ENCODE assay signal across 8 cellular contexts in the genomic region with DNA sequence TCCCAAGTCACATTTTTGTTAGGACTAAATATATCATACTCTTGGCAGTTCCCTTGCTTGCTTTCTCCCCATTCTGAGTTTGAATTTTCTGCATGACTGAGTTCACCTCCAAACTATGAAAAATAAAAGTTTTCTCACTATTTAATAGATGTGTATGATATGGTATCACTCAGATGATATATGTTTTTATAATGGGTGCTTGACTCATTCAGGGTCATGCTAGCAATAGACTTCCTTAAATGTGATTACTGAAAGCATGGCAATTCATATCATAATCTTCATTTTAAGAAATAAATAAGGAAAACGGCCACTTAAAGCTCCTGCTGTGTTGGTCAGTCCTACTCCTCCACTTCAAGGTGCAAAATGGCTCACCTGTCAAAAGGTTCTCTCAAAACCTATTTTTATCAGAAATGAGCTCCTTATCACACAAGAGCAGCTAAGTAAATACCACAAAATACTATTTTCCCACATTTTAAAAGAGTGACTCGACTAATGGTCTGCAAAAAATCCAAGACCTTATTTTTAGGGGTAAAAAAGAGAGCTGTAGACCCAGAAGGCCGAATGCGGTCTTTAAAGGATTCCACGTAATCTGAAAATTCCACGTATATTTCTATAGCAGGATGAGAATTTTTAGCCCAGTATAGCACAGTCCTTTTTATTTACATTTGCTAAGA. TPM values are rescaled to one million over a fixed set of nuclear protein-coding genes. Genes with fewer than 3 reads are reported as not detected.
DNase-seq lines count a peak whose midpoint lies in the region; ATAC-seq, FAIRE-seq and TF ChIP-seq lines count a peak whose summit lies in the region.

No MANE protein-coding gene starts in this region.

- FAIRE-seq in GM12892 (lab: Jason Lieb, UNC), result no peak

- H3K4me1 ChIP-seq in GM23248 (ENCODE audit: insufficient read depth) (peaks cover 22% of the 10 kb centered on the region), PC-9 (replicated peaks; ENCODE audit: insufficient read depth) (peaks cover 34% of the 10 kb centered on the region), sigmoid colon (peaks cover 0 to 25% (median 13%) of the 10 kb centered on the region in 4 donors)

- H2AFZ ChIP-seq in GM23248, result peak overlapping the region; percentile 97
- H2AFZ ChIP-seq in PC-9, result peak overlapping the region; percentile 93; the same call in 1 of the 2 replicates

- H3K9ac ChIP-seq in GM23248, result peak overlapping the region; percentile 89

- H3K27ac ChIP-seq in GM23248 (peak overlapping the region; percentile 88), PC-9 (peak overlapping the region; percentile 74), sigmoid colon (peak overlapping the region; percentile 85 to 96 (median 93))

- H3K79me2 ChIP-seq in GM23248 (ENCODE audit: insufficient read depth), result peaks cover 5% of the 10 kb centered on the region; the same call in 1 of the 2 replicates
- no peaks in the 10 kb centered on the region; the same call in 1 of the 2 replicates for H3K79me2 ChIP-seq in PC-9 (ENCODE audit: low read depth)

- peak overlapping the region; percentile 79 for H3K4me3 ChIP-seq in GM23248
- H3K4me3 ChIP-seq in PC-9, result peak overlapping the region; percentile 74
- peak overlapping the region; percentile 84 for H3K4me3 ChIP-seq in epithelial cell of proximal tubule (ENCODE audit: low read depth, low read length)
- H3K4me3 ChIP-seq in sigmoid colon, result peak overlapping the region; percentile 55 to 76 (median 66)

- no peak for TF ChIP-seq CTCF in PC-9 (conservative IDR thresholded peaks at IDR 0.05)
- TF ChIP-seq CTCF in epithelial cell of proximal tubule (conservative IDR thresholded peaks at IDR 0.05; ENCODE audit: low read depth, low read length), result no peak
- TF ChIP-seq CTCF in sigmoid colon (IDR thresholded peaks at IDR 0.05), result no peak
- no peak for TF ChIP-seq CTCF in GM13977 (IDR thresholded peaks at IDR 0.05; ENCODE audit: extremely low read depth, insufficient read depth, missing control alignments)

- H3F3A ChIP-seq in GM23248 (ENCODE audit: insufficient read depth) (peaks cover 25% of the 10 kb centered on the region; the same call in 1 of the 2 replicates), PC-9 (ENCODE audit: insufficient read depth, low read depth) (peaks cover 25% of the 10 kb centered on the region; the same call in 1 of the 2 replicates)

- in situ Hi-C loops in GM23248 (cut with MboI), result no loop called here
- in situ Hi-C loops in GM13977 (cut with MboI; ENCODE audit: low pct_unique_long_range_greater_than_20kb, low sequenced_read_pairs, unreplicated experiment), result no loop called here

- no TSS peak for BruUV-seq in PC-9 (replicated peaks; lab: Mats Ljungman, UMichigan)

- H3K4me2 ChIP-seq in GM23248 (ENCODE audit: unreplicated experiment) (peak overlapping the region; percentile 84), PC-9 (peak overlapping the region; percentile 93)

- no peak for TF ChIP-seq EP300 in sigmoid colon (IDR thresholded peaks at IDR 0.05)

- ATAC-seq in GM21423 (IDR thresholded peaks at IDR 0.05; ENCODE audit: unreplicated experiment) (no peak), GM21515 (IDR thresholded peaks at IDR 0.05; ENCODE audit: unreplicated experiment) (no peak)

- no peaks in the 10 kb centered on the region for H3K27me3 ChIP-seq in GM23248 (replicated peaks; ENCODE audit: insufficient read depth)
- H3K27me3 ChIP-seq in PC-9 (ENCODE audit: insufficient read depth, low read depth), result no peaks in the 10 kb centered on the region
- H3K27me3 ChIP-seq in sigmoid colon, result no peaks in the 10 kb centered on the region

- H3K36me3 ChIP-seq in GM23248 (ENCODE audit: low read depth) (no peaks in the 10 kb centered on the region), PC-9 (ENCODE audit: low read depth) (no peaks in the 10 kb centered on the region), sigmoid colon (no peaks in the 10 kb centered on the region)

- WGBS in GM23248 (ENCODE audit: low coverage in 1 of 2, low lambda C conversion rate in 2 of 2, missing lambda C conversion rate in 2 of 2), 2 experiments, result 74 to 75% methylated on average over 6 of the region's 6 CpGs
- WGBS in sigmoid colon, 2 donors, result 33 to 52% methylated on average over 6 of the region's 6 CpGs

- peak; percentile 19 for DNase-seq in GM23248
- DNase-seq in PC-9, result no peak
- no peak for DNase-seq in epithelial cell of proximal tubule (ENCODE audit: low read depth)
- DNase-seq in sigmoid colon, result no peak
- DNase-seq in GM12892 (ENCODE audit: insufficient read length), result no peak
- DNase-seq in GM13977 (ENCODE audit: low spot score), result no peak

- POLR2A ChIA-PET in PC-9 (lab: Charles Lee; ENCODE audit: unreplicated experiment), result interaction anchor here (0.6 kb wide), 3 partner anchors 11 to 294 kb away, joined by 3 to 5 read pairs (median 3); a partner anchor contains a TSS

- H3K9me2 ChIP-seq in GM23248 (ENCODE audit: insufficient read depth) (no peaks in the 10 kb centered on the region), PC-9 (ENCODE audit: insufficient read depth) (no peaks in the 10 kb centered on the region)

- TF ChIP-seq POLR2A in sigmoid colon (IDR thresholded peaks at IDR 0.05) (no peak), GM12892 (IDR thresholded peaks at IDR 0.05; ENCODE audit: low read depth, low read length) (no peak)

- H4K20me1 ChIP-seq in GM23248 (ENCODE audit: insufficient read depth) (no peaks in the 10 kb centered on the region), PC-9 (ENCODE audit: insufficient read depth) (no peaks in the 10 kb centered on the region)

- CTCF ChIA-PET in PC-9 (lab: Charles Lee), result interaction anchor here (0.6 to 1.0 kb wide), 3 partner anchors 50 to 293 kb away, joined by 3 read pairs; no protein-coding TSS in a partner anchor

- H3K9me3 ChIP-seq in GM23248 (ENCODE audit: low read depth) (no peaks in the 10 kb centered on the region), PC-9 (ENCODE audit: insufficient read depth, low read depth) (no peaks in the 10 kb centered on the region), sigmoid colon (no peaks in the 10 kb centered on the region)

- intact Hi-C loops in PC-9 (cut with micrococcal nuclease; ENCODE audit: unreplicated experiment), result no loop called here
- intact Hi-C loops in sigmoid colon (cut with DNase I), result loop anchor here (1.0 to 5.0 kb wide), 3 partner anchors 23 to 51 kb away; a partner anchor contains a TSS

RNA-seq across cellular contexts. Expression of a gene that starts 3.9 kb away (rescaled TPM):
- 7.1 and 11.4 TPM in 2 replicates for total RNA-seq in GM23248 (2014; rRNA removed; shearing (Covaris generic))
- polyA plus RNA-seq in GM23248 (2016; fragmentation: Nextera tagmentation; extraction: Ambion mirVana) (2.2 and 3.4 TPM in 2 replicates), sigmoid colon (10 to 100 TPM in 2 of 3 donors, 1 to 10 TPM in 1; 7.4 to 11.9 (median 10.2) TPM)
- total RNA-seq in PC-9 (2021) (13.3 and 13.9 TPM in 2 replicates), epithelial cell of proximal tubule (6.0 and 9.4 TPM in 2 replicates), sigmoid colon (10 to 100 TPM in 3 of 4 donors, 1 to 10 TPM in 1; 8.9 to 19.9 (median 12.9) TPM)
- 4.6 TPM for polyA plus RNA-seq in GM12892 (2012; ENCODE audit: missing spikeins)

RNA-seq across cellular contexts. Expression of a gene that starts 23.6 kb away (rescaled TPM):
- 62.7 and 70.7 TPM in 2 replicates for total RNA-seq in GM23248 (2014; rRNA removed; shearing (Covaris generic))
- polyA plus RNA-seq in GM23248 (2016; fragmentation: Nextera tagmentation; extraction: Ambion mirVana) (17.8 and 19.3 TPM in 2 replicates), sigmoid colon (1 to 10 TPM in 2 of 3 donors, under 1 TPM in 1; 0.23 to 7.8 (median 6.0) TPM)
- total RNA-seq in PC-9 (2021) (37.4 and 42.6 TPM in 2 replicates), epithelial cell of proximal tubule (63.2 and 105 TPM in 2 replicates), sigmoid colon (1 to 10 TPM; 5.0 to 5.5 (median 5.1) TPM)
- polyA plus RNA-seq in GM12892 (2012; ENCODE audit: missing spikeins), result 2.3 TPM

RNA-seq across cellular contexts. Expression of a gene that starts 28.7 kb away (rescaled TPM):
- total RNA-seq in GM23248 (2014; rRNA removed; shearing (Covaris generic)), result 217 and 263 TPM in 2 replicates
- 274 and 277 TPM in 2 replicates for polyA plus RNA-seq in GM23248 (2016; fragmentation: Nextera tagmentation; extraction: Ambion mirVana)
- 122 and 146 TPM in 2 replicates for total RNA-seq in PC-9 (2021)
- total RNA-seq in epithelial cell of proximal tubule, result 388 and 413 TPM in 2 replicates
- 100 to 1,000 TPM; 113 to 179 (median 135) TPM for total RNA-seq in sigmoid colon
- 100 to 1,000 TPM; 132 to 145 (median 141) TPM for polyA plus RNA-seq in sigmoid colon
- 84.0 TPM for polyA plus RNA-seq in GM12892 (2012; ENCODE audit: missing spikeins)

RNA-seq across cellular contexts. Expression of a gene that starts 36.0 kb away (rescaled TPM):
- total RNA-seq in GM23248 (2014; rRNA removed; shearing (Covaris generic)), result not detected in 2 replicates
- polyA plus RNA-seq in GM23248 (2016; fragmentation: Nextera tagmentation; extraction: Ambion mirVana), result not detected in 2 replicates
- total RNA-seq in PC-9 (2021), result not detected in 2 replicates
- not detected in 2 replicates for total RNA-seq in epithelial cell of proximal tubule
- under 1 TPM in 1 of 4 donors, not detected in 3; 0.41 TPM for total RNA-seq in sigmoid colon
- under 1 TPM in 1 of 3 donors, not detected in 2; 0.06 TPM for polyA plus RNA-seq in sigmoid colon
- polyA plus RNA-seq in GM12892 (2012; ENCODE audit: missing spikeins), result not detected

RNA-seq across cellular contexts. Expression of a gene that starts 49.1 kb away (rescaled TPM):
- total RNA-seq in GM23248 (2014; rRNA removed; shearing (Covaris generic)), result 29.0 and 35.0 TPM in 2 replicates
- polyA plus RNA-seq in GM23248 (2016; fragmentation: Nextera tagmentation; extraction: Ambion mirVana), result 14.1 and 14.5 TPM in 2 replicates
- total RNA-seq in PC-9 (2021), result 23.1 and 36.0 TPM in 2 replicates
- 40.0 and 70.5 TPM in 2 replicates for total RNA-seq in epithelial cell of proximal tubule
- 10 to 100 TPM; 28.1 to 82.6 (median 59.8) TPM for total RNA-seq in sigmoid colon
- polyA plus RNA-seq in sigmoid colon, result 10 to 100 TPM; 37.8 to 46.7 (median 44.9) TPM
- polyA plus RNA-seq in GM12892 (2012; ENCODE audit: missing spikeins), result 63.8 TPM
